In genomic region chr6:98769546-98769945, GRCh38 we compare ENCODE assay signal across 8 cellular contexts.
DNase-seq lines count a peak whose midpoint lies in the region; ATAC-seq and TF ChIP-seq lines count a peak whose summit lies in the region.

No MANE protein-coding gene starts in this region.

- DNase-seq in activated T-cell treated with anti-CD3 and anti-CD28 coated beads for 48 hours (ENCODE audit: low read depth): peak; percentile 2
- DNase-seq in activated T-cell treated with anti-CD3 and anti-CD28 coated beads for 4 hours: no peak
- no peak for DNase-seq in retinal pigment epithelial cell (ENCODE audit: low read depth)
- no peak for DNase-seq in H4 (ENCODE audit: low spot score)
- DNase-seq in EL: no peak
- no peak for DNase-seq in activated CD8-positive, alpha-beta memory T cell treated with anti-CD3 and anti-CD28 coated beads, Interleukin-2, amount 50 U/mL, for 4 hours

- ATAC-seq in HG03558 (IDR thresholded peaks at IDR 0.05; ENCODE audit: extremely low read depth, unreplicated experiment): peak; percentile 45

- H3K4me3 ChIP-seq in retinal pigment epithelial cell (ENCODE audit: low read length): no peak overlapping the region

- TF ChIP-seq CTCF in VCaP (conservative IDR thresholded peaks at IDR 0.05) (peak; percentile 68), retinal pigment epithelial cell (conservative IDR thresholded peaks at IDR 0.05; ENCODE audit: low read depth, low read length) (peak; percentile 59)

- no peak overlapping the region for H3K27ac ChIP-seq in VCaP
